In genomic region chr12:57864382-57864781, GRCh38 we compare ENCODE assay signal across 8 cellular contexts. TPM values are rescaled to one million over a fixed set of nuclear protein-coding genes. Genes with fewer than 3 reads are reported as not detected.
DNase-seq lines count a peak whose midpoint lies in the region; ATAC-seq and TF ChIP-seq lines count a peak whose summit lies in the region.

No MANE protein-coding gene starts in this region.

- no peak for TF ChIP-seq CTCF in upper lobe of left lung (IDR thresholded peaks at IDR 0.05)

- peak overlapping the region in 2 of 4 donors; percentile 62 to 63 for H3K4me3 ChIP-seq in upper lobe of left lung

- peak overlapping the region; percentile 65 for H3K4me3 Mint-ChIP-seq in activated T-cell treated with anti-CD3 and anti-CD28 coated beads, Interleukin-2, amount 50 U/mL, for 24 hours

- H3K36me3 Mint-ChIP-seq in activated T-cell treated with anti-CD3 and anti-CD28 coated beads, Interleukin-2, amount 50 U/mL, for 24 hours (ENCODE audit: low read depth) = no peaks in the 10 kb centered on the region

- no peak for TF ChIP-seq POLR2A in upper lobe of left lung (IDR thresholded peaks at IDR 0.05)

- no peak for TF ChIP-seq EP300 in upper lobe of left lung (IDR thresholded peaks at IDR 0.05)

- no peaks in the 10 kb centered on the region for H3K9me3 ChIP-seq in upper lobe of left lung

- no peaks in the 10 kb centered on the region for H3K27me3 ChIP-seq in upper lobe of left lung

- no peaks in the 10 kb centered on the region for H3K36me3 ChIP-seq in upper lobe of left lung

- H3K27ac Mint-ChIP-seq in activated T-cell treated with anti-CD3 and anti-CD28 coated beads, Interleukin-2, amount 50 U/mL, for 24 hours = no peak overlapping the region

- DNase-seq in activated T-cell treated with anti-CD3 and anti-CD28 coated beads, Interleukin-2, amount 50 U/mL, for 24 hours = no peak
- DNase-seq in activated T-cell treated with anti-CD3 and anti-CD28 coated beads for 4 hours (no peak), left colon (no peak), upper lobe of left lung (no peak), islet precursor cell (no peak), glomerular visceral epithelial cell (ENCODE audit: extremely low spot score) (no peak)

- ATAC-seq in left colon (peak; percentile 49), upper lobe of left lung (ENCODE audit: low FRiP score in 2 of 2) (peak in 1 of 2 donors; percentile 28), HG03432 (IDR thresholded peaks at IDR 0.05; ENCODE audit: unreplicated experiment) (no peak)

- 49 to 64% (median 55%) methylated on average over 5 of the region's 5 CpGs for WGBS in adipose tissue, 3 donors
- 49 to 57% methylated on average over 5 of the region's 5 CpGs for WGBS in upper lobe of left lung, 2 donors

- peaks cover 13 to 18% (median 15%) of the 10 kb centered on the region in 4 donors for H3K4me1 ChIP-seq in upper lobe of left lung

- peaks cover 9% of the 10 kb centered on the region for H3K4me1 Mint-ChIP-seq in activated T-cell treated with anti-CD3 and anti-CD28 coated beads, Interleukin-2, amount 50 U/mL, for 24 hours (ENCODE audit: low read depth)

- H3K27ac ChIP-seq in adipose tissue (ENCODE audit: low read depth, low read length) (peak overlapping the region; percentile 4), upper lobe of left lung (peak overlapping the region; percentile 90 to 97 (median 94))

- H3K27me3 Mint-ChIP-seq in activated T-cell treated with anti-CD3 and anti-CD28 coated beads, Interleukin-2, amount 50 U/mL, for 24 hours = peaks cover 17% of the 10 kb centered on the region

- intact Hi-C loops in left colon (cut with DNase I, micrococcal nuclease) = no loop called here

- no peaks in the 10 kb centered on the region for H3K9me3 Mint-ChIP-seq in activated T-cell treated with anti-CD3 and anti-CD28 coated beads, Interleukin-2, amount 50 U/mL, for 24 hours

RNA-seq across cellular contexts. Expression of gene CTDSP2, which starts 17.9 kb away (rescaled TPM):
- 100 to 1,000 TPM in 1 of 3 donors, 10 to 100 TPM in 2; 76.0 to 106 (median 96.4) TPM for polyA plus RNA-seq in adipose tissue
- total RNA-seq in left colon (100 to 1,000 TPM; 152 to 254 TPM), upper lobe of left lung (100 to 1,000 TPM; 153 to 226 (median 175) TPM)

RNA-seq across cellular contexts. Expression of gene AVIL, which starts 45.8 kb away (rescaled TPM):
- polyA plus RNA-seq in adipose tissue = 1 to 10 TPM; 3.4 to 7.0 (median 6.9) TPM
- total RNA-seq in left colon (1 to 10 TPM; 7.5 to 7.7 TPM), upper lobe of left lung (10 to 100 TPM in 3 of 6 donors, 1 to 10 TPM in 3; 4.9 to 57.6 (median 8.7) TPM)
